ENCODE assay signal across 8 cellular contexts in the genomic region with DNA sequence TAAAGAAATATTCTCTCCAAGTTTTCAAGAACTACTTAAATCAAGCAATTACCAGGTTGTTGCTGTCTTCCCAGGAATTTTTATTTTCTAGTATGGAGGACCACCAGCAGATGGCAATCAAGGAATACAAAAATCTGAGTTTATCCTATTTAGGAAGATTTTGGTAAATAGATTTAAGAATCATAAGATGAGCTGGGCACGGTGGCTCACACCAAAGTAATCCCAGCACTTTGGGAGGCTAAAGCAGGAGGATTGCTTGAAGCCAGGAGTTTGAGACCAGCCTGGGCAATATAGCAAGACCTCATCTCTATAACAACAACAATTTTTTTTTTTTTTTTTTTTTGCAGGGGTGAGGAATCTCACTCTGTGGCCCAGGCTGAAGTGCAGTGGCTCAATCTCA. TPM values are rescaled to one million over a fixed set of nuclear protein-coding genes. Genes with fewer than 3 reads are reported as not detected.
DNase-seq lines count a peak whose midpoint lies in the region; ATAC-seq and TF ChIP-seq lines count a peak whose summit lies in the region.

No MANE protein-coding gene starts in this region.

- DNase-seq in DMS53 (lab: John Stamatoyannopoulos, UW) (peak; percentile 47), DMS53 treated with DMSO at 0.1 percent for 48 hours (lab: John Stamatoyannopoulos, UW; ENCODE audit: unreplicated experiment) (no peak), NCI-H2171 treated with DMSO at 0.1 percent for 48 hours (lab: John Stamatoyannopoulos, UW) (peak; percentile 62), dorsolateral prefrontal cortex (no peak), pons (ENCODE audit: low spot score) (peak; percentile 61), posterior cingulate gyrus (no peak), upper lobe of left lung (no peak)

- no peak for TF ChIP-seq POLR2A in upper lobe of left lung (IDR thresholded peaks at IDR 0.05)

- intact Hi-C loops in dorsolateral prefrontal cortex (cut with DNase I) (loop anchor here (10.0 kb wide), 2 partner anchors 288 to 548 kb away; a partner anchor contains a TSS), posterior cingulate gyrus (cut with DNase I) (loop anchor here (2.0 kb wide), 1 partner anchor 550 kb away; no protein-coding TSS in a partner anchor)

- no peak for TF ChIP-seq EP300 in upper lobe of left lung (IDR thresholded peaks at IDR 0.05)

- H3K27me3 ChIP-seq in dorsolateral prefrontal cortex (no peaks in the 10 kb centered on the region), upper lobe of left lung (no peaks in the 10 kb centered on the region)

- H3K4me3 ChIP-seq in dorsolateral prefrontal cortex (no peak overlapping the region), upper lobe of left lung (no peak overlapping the region)

- H3K36me3 ChIP-seq in upper lobe of left lung: no peaks in the 10 kb centered on the region

- no peaks in the 10 kb centered on the region for H3K9me3 ChIP-seq in upper lobe of left lung

- no peak for ATAC-seq in esophagus mucosa
- ATAC-seq in upper lobe of left lung (ENCODE audit: low FRiP score in 2 of 2): no peak

- no peaks in the 10 kb centered on the region for H3K4me1 ChIP-seq in upper lobe of left lung

- H3K27ac ChIP-seq in dorsolateral prefrontal cortex: no peak overlapping the region
- H3K27ac ChIP-seq in upper lobe of left lung: no peak overlapping the region

- TF ChIP-seq CTCF in dorsolateral prefrontal cortex (IDR thresholded peaks at IDR 0.05 in 54 of 56, conservative IDR thresholded peaks at IDR 0.05 in 2 of 56; ENCODE audit: low read depth in 1 of 56, partially characterized antibody in 56 of 56) (peak; percentile 22 to 78 (median 63)), upper lobe of left lung (IDR thresholded peaks at IDR 0.05) (peak in 2 of 6 experiments; percentile 9 to 35)

- WGBS in upper lobe of left lung, 2 donors: 50 to 57% methylated on average over 1 of the region's 1 CpG

RNA-seq across cellular contexts. Expression of a gene that starts 19.3 kb away (rescaled TPM):
- total RNA-seq in dorsolateral prefrontal cortex (100 to 1,000 TPM in 9 of 120 experiments, 10 to 100 TPM in 111; 54.8 to 112 (median 82.9) TPM), esophagus mucosa (47.0 TPM), upper lobe of left lung (100 to 1,000 TPM in 1 of 6 donors, 10 to 100 TPM in 5; 35.0 to 111 (median 77.9) TPM)

Comparison
In these comparisons a context has a peak if more than half of its experiments do, and no peak if none do; other contexts are left out.
1. DNase-seq: peak in DMS53 (single experiment), NCI-H2171 treated with DMSO at 0.1 percent for 48 hours (single experiment) and pons (single experiment); none in DMS53 treated with DMSO at 0.1 percent for 48 hours (single experiment), dorsolateral prefrontal cortex (0 of 10), posterior cingulate gyrus (0 of 10) and upper lobe of left lung (0 of 2).